Comparison of ENCODE assay signal across 10 cellular contexts in the genomic region with DNA sequence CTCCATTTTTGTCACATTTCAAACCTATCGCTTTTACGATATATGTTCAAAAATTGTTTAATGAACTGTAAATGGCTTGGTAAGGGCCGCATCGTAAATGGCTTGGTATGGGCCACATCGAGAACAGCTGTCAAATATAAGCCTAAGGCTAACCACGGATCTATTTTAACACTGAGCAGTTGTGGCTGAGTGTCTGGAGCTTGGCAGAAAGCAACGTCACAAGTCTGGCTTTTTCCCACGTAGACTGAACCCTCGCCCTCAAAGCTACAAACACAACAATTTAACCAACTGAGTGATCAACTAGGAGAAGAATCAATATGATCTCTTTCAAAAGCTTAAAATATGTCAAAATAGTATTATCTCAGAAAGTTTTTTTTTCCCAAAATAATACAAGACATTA.
A peak's percentile ranks its signal among the peaks of the same experiment; 100 is the strongest.
DNase-seq lines count a peak whose midpoint lies in the region; ATAC-seq and TF ChIP-seq lines count a peak whose summit lies in the region.
"Had no signal": no experiment of that assay in that cellular context is flagged by ENCODE, and none has a peak within 500 bp of the region (broad histone marks: within the 10 kb centered on the region; RNA-seq: fewer than 3 reads in every experiment).

No MANE protein-coding gene starts in this region.

- peaks cover 15% of the 10 kb centered on the region for H3K4me1 Mint-ChIP-seq in activated T-cell treated with anti-CD3 and anti-CD28 coated beads, Interleukin-2, amount 50 U/mL, for 24 hours (ENCODE audit: low read depth)
- peaks cover 5% of the 10 kb centered on the region for H3K4me1 Mint-ChIP-seq in endodermal cell

- H3K27me3 Mint-ChIP-seq in activated T-cell treated with anti-CD3 and anti-CD28 coated beads, Interleukin-2, amount 50 U/mL, for 24 hours, result peaks cover 9% of the 10 kb centered on the region
- peaks cover 12% of the 10 kb centered on the region for H3K27me3 Mint-ChIP-seq in endodermal cell (ENCODE audit: insufficient read depth)

- TF ChIP-seq POLR2A in gastroesophageal sphincter (IDR thresholded peaks at IDR 0.05), result no peak

- H4K20me1 ChIP-seq in PC-9 (ENCODE audit: insufficient read depth), result no peaks in the 10 kb centered on the region

- peak overlapping the region; percentile 97; the same call in 1 of the 2 replicates for H3K4me3 ChIP-seq in PC-9
- peak overlapping the region; percentile 91 for H3K4me3 ChIP-seq in endodermal cell (ENCODE audit: low read length)
- peak overlapping the region in 2 of 3 donors; percentile 33 to 35 for H3K4me3 ChIP-seq in skeletal muscle tissue (ENCODE audit: low read length in 3 of 3)
- no peak overlapping the region for H3K4me3 ChIP-seq in gastroesophageal sphincter

- H3K79me2 ChIP-seq in PC-9 (ENCODE audit: low read depth), result no peaks in the 10 kb centered on the region

- no peak for TF ChIP-seq CTCF in PC-9 (conservative IDR thresholded peaks at IDR 0.05)
- no peak for TF ChIP-seq CTCF in endodermal cell (conservative IDR thresholded peaks at IDR 0.05)
- no peak for TF ChIP-seq CTCF in gastroesophageal sphincter (IDR thresholded peaks at IDR 0.05)

- peak overlapping the region; percentile 95; the same call in 1 of the 2 replicates for H2AFZ ChIP-seq in PC-9

- no TSS peak for BruUV-seq in PC-9 (replicated peaks; lab: Mats Ljungman, UMichigan)

- 93 to 94% methylated on average over 6 to 9 of the region's 9 CpGs for WGBS in endodermal cell (ENCODE audit: insufficient coverage in 1 of 2, insufficient read length in 1 of 2), 2 experiments
- WGBS in gastroesophageal sphincter (ENCODE audit: low coverage in 1 of 2), 2 donors, result 50 to 53% methylated on average over 9 of the region's 9 CpGs

- H3K9me2 ChIP-seq in PC-9 (ENCODE audit: insufficient read depth), result no peaks in the 10 kb centered on the region

- H3K27ac ChIP-seq in PC-9, result no peak overlapping the region
- no peak overlapping the region for H3K27ac ChIP-seq in endodermal cell (ENCODE audit: low read depth, low read length)
- H3K27ac ChIP-seq in skeletal muscle tissue (ENCODE audit: low read depth, low read length), result peak overlapping the region; percentile 61
- H3K27ac ChIP-seq in gastroesophageal sphincter, result no peak overlapping the region
- H3K27ac ChIP-seq: C4-2B had no signal

- H3K9me3 Mint-ChIP-seq in activated T-cell treated with anti-CD3 and anti-CD28 coated beads, Interleukin-2, amount 50 U/mL, for 24 hours, result no peaks in the 10 kb centered on the region
- H3K9me3 Mint-ChIP-seq in endodermal cell, result no peaks in the 10 kb centered on the region

- H3K36me3 Mint-ChIP-seq in activated T-cell treated with anti-CD3 and anti-CD28 coated beads, Interleukin-2, amount 50 U/mL, for 24 hours (ENCODE audit: low read depth), result peaks cover 10% of the 10 kb centered on the region
- H3K36me3 Mint-ChIP-seq in endodermal cell (ENCODE audit: low read depth), result no peaks in the 10 kb centered on the region

- peak overlapping the region; percentile 83; the same call in 1 of the 2 replicates for H3K4me2 ChIP-seq in PC-9

- no peak overlapping the region for H3K9ac ChIP-seq in endodermal cell (ENCODE audit: extremely low read depth, low read length, poor library complexity, severe bottlenecking)
- peak overlapping the region in 1 of 3 donors; percentile 77 for H3K9ac ChIP-seq in skeletal muscle tissue (ENCODE audit: low read depth in 1 of 3, low read length in 3 of 3)

- intact Hi-C loops in PC-9 (cut with micrococcal nuclease; ENCODE audit: unreplicated experiment), result loop anchor here (5.0 kb wide), 1 partner anchor 496 kb away; no protein-coding TSS in a partner anchor

- CTCF ChIA-PET in PC-9 (lab: Charles Lee), result interaction anchor here (0.6 kb wide), 1 partner anchor 49 kb away, joined by 3 read pairs; no protein-coding TSS in a partner anchor

- peaks cover 6% of the 10 kb centered on the region for H3F3A ChIP-seq in PC-9 (ENCODE audit: insufficient read depth, low read depth)

- no peak for DNase-seq in activated T-cell treated with anti-CD3 and anti-CD28 coated beads, Interleukin-2, amount 50 U/mL, for 24 hours
- DNase-seq in activated T-cell treated with anti-CD3 and anti-CD28 coated beads for 4 hours (no peak), PC-9 (no peak), endodermal cell (no peak), NCI-H526 treated with DMSO at 0.1 percent for 48 hours (lab: John Stamatoyannopoulos, UW) (no peak)
- DNase-seq: NCI-H226 had no signal

- H3K27ac Mint-ChIP-seq in activated T-cell treated with anti-CD3 and anti-CD28 coated beads, Interleukin-2, amount 50 U/mL, for 24 hours, result peak overlapping the region; percentile 18
- H3K27ac Mint-ChIP-seq in endodermal cell, result no peak overlapping the region

- H3K36me3 ChIP-seq in PC-9 (ENCODE audit: low read depth) (no peaks in the 10 kb centered on the region), endodermal cell (ENCODE audit: control insufficient read depth, insufficient read depth, low read length) (no peaks in the 10 kb centered on the region), skeletal muscle tissue (ENCODE audit: control insufficient read depth in 3 of 3, insufficient read depth in 3 of 3, low read length in 3 of 3) (no peaks in the 10 kb centered on the region), gastroesophageal sphincter (no peaks in the 10 kb centered on the region)

- no peak for TF ChIP-seq EP300 in gastroesophageal sphincter (IDR thresholded peaks at IDR 0.05)

- H3K4me1 ChIP-seq in PC-9 (replicated peaks; ENCODE audit: insufficient read depth) (no peaks in the 10 kb centered on the region; the same call in 1 of the 2 replicates), endodermal cell (ENCODE audit: control insufficient read depth, insufficient read depth, low read length) (no peaks in the 10 kb centered on the region), skeletal muscle tissue (ENCODE audit: control insufficient read depth in 3 of 3, insufficient read depth in 3 of 3, low read length in 3 of 3) (peaks cover 0 to 15% (median 4%) of the 10 kb centered on the region in 3 donors), gastroesophageal sphincter (peaks cover 0 to 17% (median 0%) of the 10 kb centered on the region in 3 donors)

- no peaks in the 10 kb centered on the region for H3K9me3 ChIP-seq in PC-9 (ENCODE audit: insufficient read depth, low read depth)
- H3K9me3 ChIP-seq in endodermal cell (ENCODE audit: control insufficient read depth, low read length), result no peaks in the 10 kb centered on the region
- H3K9me3 ChIP-seq in skeletal muscle tissue (ENCODE audit: control insufficient read depth in 3 of 3, low read length in 3 of 3), result no peaks in the 10 kb centered on the region
- no peaks in the 10 kb centered on the region for H3K9me3 ChIP-seq in gastroesophageal sphincter

- POLR2A ChIA-PET in PC-9 (lab: Charles Lee; ENCODE audit: unreplicated experiment), result interaction anchor here (0.6 kb wide), 1 partner anchor 19 kb away, joined by 7 read pairs; no protein-coding TSS in a partner anchor

- H3K27me3 ChIP-seq in PC-9 (ENCODE audit: insufficient read depth, low read depth), result no peaks in the 10 kb centered on the region
- no peaks in the 10 kb centered on the region for H3K27me3 ChIP-seq in endodermal cell (ENCODE audit: control insufficient read depth, insufficient read depth, low read length, poor library complexity, severe bottlenecking)
- no peaks in the 10 kb centered on the region for H3K27me3 ChIP-seq in skeletal muscle tissue (ENCODE audit: control insufficient read depth in 3 of 3, insufficient read depth in 3 of 3, low read length in 3 of 3)
- H3K27me3 ChIP-seq in gastroesophageal sphincter, result peaks cover 13% of the 10 kb centered on the region

- peak overlapping the region; percentile 89 for H3K4me3 Mint-ChIP-seq in activated T-cell treated with anti-CD3 and anti-CD28 coated beads, Interleukin-2, amount 50 U/mL, for 24 hours
- peak overlapping the region; percentile 96 for H3K4me3 Mint-ChIP-seq in endodermal cell

- ATAC-seq in gastroesophageal sphincter, result no peak
- no peak for ATAC-seq in esophagus mucosa

Comparison
In these comparisons a context has a peak if more than half of its experiments do, and no peak if none do; other contexts are left out.
1. H3K4me3 ChIP-seq: peak in PC-9 (single experiment), endodermal cell (single experiment) and skeletal muscle tissue (2 of 3); none in gastroesophageal sphincter (0 of 2).